ENCODE assay signal across 8 cellular contexts in genomic region chr19:1244693-1245451, GRCh38. TPM values are rescaled to one million over a fixed set of nuclear protein-coding genes. Genes with fewer than 3 reads are reported as not detected.
DNase-seq lines count a peak whose midpoint lies in the region; ATAC-seq and TF ChIP-seq lines count a peak whose summit lies in the region.

No MANE protein-coding gene starts in this region.

- no peaks in the 10 kb centered on the region for H3K36me3 Mint-ChIP-seq in HFFc6 (ENCODE audit: low read depth)
- peaks cover 41% of the 10 kb centered on the region for H3K36me3 Mint-ChIP-seq in activated T-cell treated with anti-CD3 and anti-CD28 coated beads, Interleukin-2, amount 50 U/mL, for 24 hours (ENCODE audit: low read depth)
- H3K36me3 Mint-ChIP-seq in stimulated activated memory B cell treated with anti-CD40 and anti-IgM and Interleukin-4, amounts not matched to agents 10 μg/mL and 1 μg/mL and 100 μg/mL, for 72 hours, result no peaks in the 10 kb centered on the region

- H3K4me1 Mint-ChIP-seq in HFFc6 (ENCODE audit: low read depth), result peaks cover 25% of the 10 kb centered on the region
- peaks cover 45% of the 10 kb centered on the region for H3K4me1 Mint-ChIP-seq in activated T-cell treated with anti-CD3 and anti-CD28 coated beads, Interleukin-2, amount 50 U/mL, for 24 hours (ENCODE audit: low read depth)
- peaks cover 35% of the 10 kb centered on the region for H3K4me1 Mint-ChIP-seq in stimulated activated memory B cell treated with anti-CD40 and anti-IgM and Interleukin-4, amounts not matched to agents 10 μg/mL and 1 μg/mL and 100 μg/mL, for 72 hours

- H3K4me3 Mint-ChIP-seq in HFFc6, result peak overlapping the region; percentile 71
- H3K4me3 Mint-ChIP-seq in activated T-cell treated with anti-CD3 and anti-CD28 coated beads, Interleukin-2, amount 50 U/mL, for 24 hours, result peak overlapping the region; percentile 74
- peak overlapping the region; percentile 73 for H3K4me3 Mint-ChIP-seq in stimulated activated memory B cell treated with anti-CD40 and anti-IgM and Interleukin-4, amounts not matched to agents 10 μg/mL and 1 μg/mL and 100 μg/mL, for 72 hours

- DNase-seq in HFFc6 (no peak), right atrium auricular region (ENCODE audit: low spot score) (no peak), NCI-H187 treated with DMSO at 0.1 percent for 48 hours (lab: John Stamatoyannopoulos, UW) (no peak), SKM-1 (lab: John Stamatoyannopoulos, UW; ENCODE audit: unreplicated experiment) (no peak), NCI-H2227 (lab: John Stamatoyannopoulos, UW; ENCODE audit: unreplicated experiment) (no peak)
- DNase-seq in activated T-cell treated with anti-CD3 and anti-CD28 coated beads, Interleukin-2, amount 50 U/mL, for 24 hours, result peak; percentile 51

- H3K27ac Mint-ChIP-seq in HFFc6, result peak overlapping the region; percentile 89
- H3K27ac Mint-ChIP-seq in activated T-cell treated with anti-CD3 and anti-CD28 coated beads, Interleukin-2, amount 50 U/mL, for 24 hours, result peak overlapping the region; percentile 92
- H3K27ac Mint-ChIP-seq in stimulated activated memory B cell treated with anti-CD40 and anti-IgM and Interleukin-4, amounts not matched to agents 10 μg/mL and 1 μg/mL and 100 μg/mL, for 72 hours, result peak overlapping the region; percentile 79

- H3K27me3 Mint-ChIP-seq in HFFc6 (ENCODE audit: insufficient read depth), result peaks cover 6% of the 10 kb centered on the region
- no peaks in the 10 kb centered on the region for H3K27me3 Mint-ChIP-seq in activated T-cell treated with anti-CD3 and anti-CD28 coated beads, Interleukin-2, amount 50 U/mL, for 24 hours
- H3K27me3 Mint-ChIP-seq in stimulated activated memory B cell treated with anti-CD40 and anti-IgM and Interleukin-4, amounts not matched to agents 10 μg/mL and 1 μg/mL and 100 μg/mL, for 72 hours, result no peaks in the 10 kb centered on the region

- H3K9me3 ChIP-seq in right atrium auricular region, result no peaks in the 10 kb centered on the region

- H3K9me3 Mint-ChIP-seq in HFFc6, result no peaks in the 10 kb centered on the region
- no peaks in the 10 kb centered on the region for H3K9me3 Mint-ChIP-seq in activated T-cell treated with anti-CD3 and anti-CD28 coated beads, Interleukin-2, amount 50 U/mL, for 24 hours
- H3K9me3 Mint-ChIP-seq in stimulated activated memory B cell treated with anti-CD40 and anti-IgM and Interleukin-4, amounts not matched to agents 10 μg/mL and 1 μg/mL and 100 μg/mL, for 72 hours, result no peaks in the 10 kb centered on the region

- peak overlapping the region; percentile 30 to 85 for H3K4me3 ChIP-seq in right atrium auricular region

- peak overlapping the region; percentile 99 for H3K27ac ChIP-seq in right atrium auricular region

- ATAC-seq in stimulated activated memory B cell treated with anti-CD40 and anti-IgM and Interleukin-4, amounts not matched to agents 10 μg/mL and 1 μg/mL and 100 μg/mL, for 72 hours, result no peak
- ATAC-seq in HG02973 (IDR thresholded peaks at IDR 0.05; ENCODE audit: unreplicated experiment), result no peak

- no peaks in the 10 kb centered on the region for H3K27me3 ChIP-seq in right atrium auricular region

- peaks cover 5% of the 10 kb centered on the region for H3K36me3 ChIP-seq in right atrium auricular region

- TF ChIP-seq CTCF in HFFc6 (IDR thresholded peaks at IDR 0.05) (no peak; the same call in none of the 2 replicates), right atrium auricular region (IDR thresholded peaks at IDR 0.05) (no peak)

- peaks cover 0 to 78% of the 10 kb centered on the region in 2 donors for H3K4me1 ChIP-seq in right atrium auricular region

RNA-seq across cellular contexts. Expression of gene ATP5F1D, which starts 3.3 kb away (rescaled TPM):
- total RNA-seq in HFFc6 (2021; fragmentation: NEBNext Ultra II Directional; extraction: Animal tissue kit (Norgen Biotek cat#: 25700)), result 100 to 1,000 TPM; 190 to 243 (median 217) TPM
- 100 to 1,000 TPM; 193 to 269 TPM for total RNA-seq in right atrium auricular region

RNA-seq across cellular contexts. Expression of gene MIDN, which starts 3.5 kb away (rescaled TPM):
- total RNA-seq in HFFc6 (2021; fragmentation: NEBNext Ultra II Directional; extraction: Animal tissue kit (Norgen Biotek cat#: 25700)), result 10 to 100 TPM; 58.4 to 73.3 (median 67.4) TPM
- 10 to 100 TPM; 42.1 to 42.2 TPM for total RNA-seq in right atrium auricular region

RNA-seq across cellular contexts. Expression of gene CBARP, which starts 7.1 kb away (rescaled TPM):
- 10 to 100 TPM in 1 of 6 experiments, 1 to 10 TPM in 5; 7.6 to 12.7 (median 8.6) TPM for total RNA-seq in HFFc6 (2021; fragmentation: NEBNext Ultra II Directional; extraction: Animal tissue kit (Norgen Biotek cat#: 25700))
- total RNA-seq in right atrium auricular region, result 1 to 10 TPM; 2.4 to 2.6 TPM

RNA-seq across cellular contexts. Expression of gene CIRBP, which starts 24.3 kb away (rescaled TPM):
- 100 to 1,000 TPM; 160 to 243 (median 190) TPM for total RNA-seq in HFFc6 (2021; fragmentation: NEBNext Ultra II Directional; extraction: Animal tissue kit (Norgen Biotek cat#: 25700))
- total RNA-seq in right atrium auricular region, result 100 to 1,000 TPM; 288 to 385 TPM

RNA-seq across cellular contexts. Expression of gene FAM174C, which starts 30.5 kb away (rescaled TPM):
- 10 to 100 TPM; 54.2 to 77.6 (median 63.8) TPM for total RNA-seq in HFFc6 (2021; fragmentation: NEBNext Ultra II Directional; extraction: Animal tissue kit (Norgen Biotek cat#: 25700))
- total RNA-seq in right atrium auricular region, result 10 to 100 TPM; 28.9 to 29.8 TPM
